Comparison of ENCODE assay signal across 22 cellular contexts in the genomic region with DNA sequence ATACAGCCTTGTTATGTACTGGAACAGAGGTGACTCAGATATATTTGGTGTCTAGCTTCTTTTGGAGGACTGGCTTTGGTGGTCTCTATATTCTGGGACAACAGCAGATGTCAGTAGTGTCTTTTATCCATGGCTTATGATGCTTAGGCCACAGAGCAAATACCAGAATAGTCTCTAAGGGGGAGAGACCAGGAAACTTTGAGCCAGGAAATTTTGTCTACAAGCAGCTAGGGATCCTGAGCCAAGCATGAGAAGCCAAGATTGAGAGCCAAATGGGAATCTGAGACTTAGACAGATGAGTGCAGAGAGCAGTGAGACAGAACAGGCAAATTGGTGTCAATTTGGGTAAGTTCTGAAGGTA. TPM values are rescaled to one million over a fixed set of nuclear protein-coding genes. Genes with fewer than 3 reads are reported as not detected.
A peak's percentile ranks its signal among the peaks of the same experiment; 100 is the strongest.
DNase-seq lines count a peak whose midpoint lies in the region; ATAC-seq and TF ChIP-seq lines count a peak whose summit lies in the region.
"Had no signal": no experiment of that assay in that cellular context is flagged by ENCODE, and none has a peak within 500 bp of the region (broad histone marks: within the 10 kb centered on the region; RNA-seq: fewer than 3 reads in every experiment).

No MANE protein-coding gene starts in this region.

- H3K27me3 ChIP-seq in BE2C (no peaks in the 10 kb centered on the region), sigmoid colon (no peaks in the 10 kb centered on the region), Peyer's patch (no peaks in the 10 kb centered on the region), colonic mucosa (no peaks in the 10 kb centered on the region)
- H3K27me3 ChIP-seq: neutrophil had no signal

- H3K9me3 ChIP-seq in BE2C (no peaks in the 10 kb centered on the region), sigmoid colon (no peaks in the 10 kb centered on the region), Peyer's patch (no peaks in the 10 kb centered on the region), colonic mucosa (no peaks in the 10 kb centered on the region)
- H3K9me3 ChIP-seq: neutrophil had no signal

- H3K4me3 ChIP-seq in BE2C (ENCODE audit: low read depth, low read length) = no peak overlapping the region
- H3K4me3 ChIP-seq in sigmoid colon = no peak overlapping the region
- H3K4me3 ChIP-seq in Peyer's patch = no peak overlapping the region
- no peak overlapping the region for H3K4me3 ChIP-seq in colonic mucosa
- H3K4me3 ChIP-seq: SK-N-MC had no signal

- peak; percentile 17; the same call in 1 of the 2 replicates for TF ChIP-seq CTCF in BE2C (IDR thresholded peaks at IDR 0.05; ENCODE audit: low read depth, low read length)
- no peak for TF ChIP-seq CTCF in sigmoid colon (IDR thresholded peaks at IDR 0.05)
- TF ChIP-seq CTCF in Peyer's patch (IDR thresholded peaks at IDR 0.05) = no peak
- no peak for TF ChIP-seq CTCF in colonic mucosa (IDR thresholded peaks at IDR 0.05)

- no peak for TF ChIP-seq EP300 in sigmoid colon (IDR thresholded peaks at IDR 0.05)

- H3K27ac ChIP-seq in sigmoid colon = no peak overlapping the region
- H3K27ac ChIP-seq in Peyer's patch = no peak overlapping the region
- no peak overlapping the region for H3K27ac ChIP-seq in colonic mucosa
- H3K27ac ChIP-seq: HL-60, neutrophil, SK-N-MC had no signal

- H3K36me3 ChIP-seq in BE2C (no peaks in the 10 kb centered on the region), sigmoid colon (no peaks in the 10 kb centered on the region), Peyer's patch (no peaks in the 10 kb centered on the region), colonic mucosa (no peaks in the 10 kb centered on the region)
- H3K36me3 ChIP-seq: neutrophil had no signal

- TF ChIP-seq POLR2A in sigmoid colon (IDR thresholded peaks at IDR 0.05) (no peak), Peyer's patch (IDR thresholded peaks at IDR 0.05) (no peak)

- no peak overlapping the region for H3K9ac ChIP-seq in colonic mucosa (ENCODE audit: low read depth in 2 of 2, low read length in 2 of 2)

- no peak for DNase-seq in BE2C
- peak; percentile 9 for DNase-seq in cerebellar cortex (ENCODE audit: low spot score)
- DNase-seq in left cardiac atrium = peak; percentile 19
- peak; percentile 63 for DNase-seq in sigmoid colon
- no peak for DNase-seq in EL
- no peak for DNase-seq in activated CD4-positive, alpha-beta T cell treated with anti-CD3 and anti-CD28 coated beads, Interleukin-2, amount 50 U/mL, for 48 hours
- no peak for DNase-seq in Peyer's patch
- no peak for DNase-seq in colonic mucosa
- DNase-seq: activated CD4-positive, alpha-beta memory T cell treated with anti-CD3 and anti-CD28 coated beads for 36 hours; activated gamma-delta T cell; amniotic stem cell; effector CD4-positive, alpha-beta T cell; glutamatergic neuron; NCI-H1436 treated with DMSO at 0.1 percent for 48 hours; NCI-H2171; NCI-H774 had no signal

- intact Hi-C loops in left cardiac atrium (cut with DNase I) = no loop called here
- intact Hi-C loops in sigmoid colon (cut with DNase I) = no loop called here
- intact Hi-C loops in colonic mucosa (cut with DNase I) = no loop called here

- peak; percentile 90 to 96 for ATAC-seq in left cardiac atrium
- ATAC-seq: left lobe of liver had no signal

- no peaks in the 10 kb centered on the region for H3K4me1 ChIP-seq in BE2C
- H3K4me1 ChIP-seq in sigmoid colon = no peaks in the 10 kb centered on the region
- no peaks in the 10 kb centered on the region for H3K4me1 ChIP-seq in Peyer's patch
- H3K4me1 ChIP-seq in colonic mucosa = no peaks in the 10 kb centered on the region

RNA-seq across cellular contexts. Expression of a gene that starts 28.4 kb away (rescaled TPM):
- 36.3 TPM for polyA plus RNA-seq in BE2C (2012; ENCODE audit: insufficient read depth, insufficient read length, low read depth)
- total RNA-seq in left cardiac atrium (under 1 TPM; 0.27 to 0.86 TPM), sigmoid colon (1 to 10 TPM in 3 of 4 donors, under 1 TPM in 1; 0.99 to 4.2 (median 3.7) TPM), Peyer's patch (10 to 100 TPM in 3 of 4 donors, not detected in 1; 17.5 to 30.3 (median 20.2) TPM), colonic mucosa (10 to 100 TPM; 21.8 to 43.8 TPM)
- polyA plus RNA-seq in sigmoid colon = 10 to 100 TPM in 2 of 3 donors, 1 to 10 TPM in 1; 8.7 to 38.6 (median 22.8) TPM
- total RNA-seq: activated CD4-positive, alpha-beta memory T cell treated with anti-CD3 and anti-CD28 coated beads for 36 hours; left lobe of liver; MCF 10A had no signal
- polyA plus RNA-seq: CD14-positive monocyte had no signal

Comparison
In these comparisons a context has a peak if more than half of its experiments do, and no peak if none do; other contexts are left out.
1. DNase-seq: peak in cerebellar cortex (single experiment), left cardiac atrium (single experiment) and sigmoid colon (single experiment); none in BE2C (single experiment), EL (single experiment), activated CD4-positive, alpha-beta T cell treated with anti-CD3 and anti-CD28 coated beads, Interleukin-2, amount 50 U/mL, for 48 hours (0 of 2), Peyer's patch (0 of 3) and colonic mucosa (single experiment).